ENCODE assay signal across 21 cellular contexts in the genomic region with DNA sequence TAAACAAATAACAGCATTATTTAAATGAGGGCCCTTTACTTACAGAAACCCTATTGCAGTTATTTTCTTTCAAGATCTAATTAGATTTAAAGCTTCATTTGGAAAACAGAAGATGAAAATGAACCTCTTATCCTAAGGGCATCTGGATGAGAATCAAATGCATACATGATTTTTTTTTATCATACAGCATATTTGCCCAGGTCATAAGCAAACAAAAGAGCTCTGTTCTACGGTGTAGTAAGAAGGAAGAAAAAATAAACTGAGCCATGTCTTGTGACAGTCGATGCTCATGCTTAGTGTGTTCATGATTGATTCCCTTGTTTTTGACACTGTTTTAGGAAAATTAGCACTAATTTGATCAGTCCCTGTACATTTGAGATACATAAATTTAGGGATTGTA.
"Had no signal": no experiment of that assay in that cellular context is flagged by ENCODE, and none has a peak within 500 bp of the region (broad histone marks: within the 10 kb centered on the region; RNA-seq: fewer than 3 reads in every experiment).

No MANE protein-coding gene starts in this region.

- H3K36me3 Mint-ChIP-seq: activated CD4-positive, alpha-beta memory T cell treated with anti-CD3 and anti-CD28 coated beads for 36 hours; activated naive CD8-positive, alpha-beta T cell; T-cell had no signal

- H3K4me1 Mint-ChIP-seq: activated CD4-positive, alpha-beta T cell treated with anti-CD3 and anti-CD28 coated beads, Interleukin-2, amount 10 ng/mL, durations not matched to agents 7 days and 5 days; activated T-helper 17 cell treated with anti-CD3 and anti-CD28 coated beads, Interleukin-2, amount 50 U/mL, for 72 hours; T-cell had no signal

- H3K9me3 Mint-ChIP-seq: activated CD4-positive, alpha-beta memory T cell treated with anti-CD3 and anti-CD28 coated beads for 36 hours; activated CD4-positive, alpha-beta T cell treated with anti-CD3 and anti-CD28 coated beads, Interleukin-2, amount 10 ng/mL, durations not matched to agents 7 days and 5 days; activated naive CD4-positive, alpha-beta T cell treated with anti-CD3 and anti-CD28 coated beads for 36 hours; activated T-helper 17 cell treated with anti-CD3 and anti-CD28 coated beads, Interleukin-2, amount 50 U/mL, for 72 hours; T-cell had no signal

- H3K4me3 Mint-ChIP-seq: activated CD4-positive, alpha-beta memory T cell treated with anti-CD3 and anti-CD28 coated beads for 36 hours; activated CD4-positive, alpha-beta T cell treated with anti-CD3 and anti-CD28 coated beads, Interleukin-2, amount 10 ng/mL, durations not matched to agents 7 days and 5 days; activated naive CD4-positive, alpha-beta T cell treated with anti-CD3 and anti-CD28 coated beads for 36 hours; activated naive CD8-positive, alpha-beta T cell; activated T-helper 17 cell treated with anti-CD3 and anti-CD28 coated beads, Interleukin-2, amount 50 U/mL, for 72 hours; T-cell had no signal

- H3K27ac Mint-ChIP-seq: activated CD4-positive, alpha-beta memory T cell treated with anti-CD3 and anti-CD28 coated beads for 36 hours; activated CD4-positive, alpha-beta T cell treated with anti-CD3 and anti-CD28 coated beads, Interleukin-2, amount 10 ng/mL, durations not matched to agents 7 days and 5 days; activated naive CD4-positive, alpha-beta T cell treated with anti-CD3 and anti-CD28 coated beads for 36 hours; activated naive CD8-positive, alpha-beta T cell; activated T-helper 17 cell treated with anti-CD3 and anti-CD28 coated beads, Interleukin-2, amount 50 U/mL, for 72 hours; T-cell had no signal

- DNase-seq: activated CD4-positive, alpha-beta memory T cell treated with anti-CD3 and anti-CD28 coated beads for 36 hours; activated CD4-positive, alpha-beta T cell treated with anti-CD3 and anti-CD28 coated beads, Interleukin-2, amount 10 ng/mL, durations not matched to agents 7 days and 5 days; activated CD4-positive, CD25-positive, alpha-beta regulatory T cell; activated CD8-positive, alpha-beta memory T cell treated with anti-CD3 and anti-CD28 coated beads for 24 hours; activated gamma-delta T cell; activated naive CD4-positive, alpha-beta T cell treated with anti-CD3 and anti-CD28 coated beads for 36 hours; activated T-cell treated with anti-CD3 and anti-CD28 coated beads, Interleukin-2, amount 50 U/mL, for 48 hours; brain microvascular endothelial cell; cerebellar nuclear complex; MM.1S; NCI-H1436 treated with DMSO at 0.1 percent for 48 hours; NCI-H2171; NCI-H2227 treated with DMSO at 0.1 percent for 48 hours; NCI-H69; NK-92 treated with Interleukin-12 subunit alpha and Interleukin-12 subunit beta, amount 100 ng/mL, for 24 hours; SIG-M5; T-cell; T-helper 2 cell; T1000 had no signal

- H3K27me3 Mint-ChIP-seq: activated CD4-positive, alpha-beta T cell treated with anti-CD3 and anti-CD28 coated beads, Interleukin-2, amount 10 ng/mL, durations not matched to agents 7 days and 5 days; activated naive CD8-positive, alpha-beta T cell had no signal
